ENCODE assay signal across 12 cellular contexts in the genomic region with DNA sequence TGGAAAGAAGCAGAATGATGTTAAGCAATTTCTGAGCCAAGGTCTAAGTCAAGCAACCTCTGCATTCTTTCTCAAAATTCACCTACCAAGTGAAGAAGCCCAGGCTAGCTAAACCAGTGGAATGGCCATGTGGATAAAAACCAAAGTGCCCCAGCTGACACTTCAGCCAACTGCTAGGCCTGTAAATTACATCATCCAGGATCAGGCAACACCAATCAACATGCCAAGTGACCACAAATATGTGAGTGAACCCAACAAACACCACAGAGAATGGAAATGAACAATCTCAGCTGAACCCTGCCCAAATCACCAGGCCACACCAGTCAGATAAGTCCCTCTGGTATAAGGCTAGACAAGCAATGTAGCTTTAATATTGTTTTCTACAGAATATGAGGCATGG. TPM values are rescaled to one million over a fixed set of nuclear protein-coding genes. Genes with fewer than 3 reads are reported as not detected.
A peak's percentile ranks its signal among the peaks of the same experiment; 100 is the strongest.
DNase-seq lines count a peak whose midpoint lies in the region; ATAC-seq, FAIRE-seq and TF ChIP-seq lines count a peak whose summit lies in the region.
"Had no signal": no experiment of that assay in that cellular context is flagged by ENCODE, and none has a peak within 500 bp of the region (broad histone marks: within the 10 kb centered on the region; RNA-seq: fewer than 3 reads in every experiment).

No MANE protein-coding gene starts in this region.

- no peaks in the 10 kb centered on the region for H3K27me3 ChIP-seq in astrocyte (ENCODE audit: insufficient read depth, low read length)
- H3K27me3 ChIP-seq: BLaER1, gastrocnemius medialis, vagina had no signal

- ATAC-seq in left ventricle myocardium superior = no peak
- ATAC-seq: gastrocnemius medialis had no signal

- peak; percentile 78 for FAIRE-seq in astrocyte (lab: Jason Lieb, UNC)

- no peaks in the 10 kb centered on the region for H3K79me2 ChIP-seq in astrocyte (ENCODE audit: insufficient read depth, low read length)

- DNase-seq in AG08395 (ENCODE audit: low spot score) (peak; percentile 94), HS-5 (ENCODE audit: low read depth) (peak; percentile 76), astrocyte (ENCODE audit: low read depth) (peak; percentile 94), iris pigment epithelial cell (ENCODE audit: low read depth) (peak; percentile 96), DMS 273 (lab: John Stamatoyannopoulos, UW; ENCODE audit: unreplicated experiment) (no peak), NCI-H1048 (lab: John Stamatoyannopoulos, UW) (no peak), left ventricle myocardium superior (no peak), NCI-H524 (lab: John Stamatoyannopoulos, UW) (no peak)
- DNase-seq: gastrocnemius medialis, H7 had no signal

- H3K4me2 ChIP-seq in astrocyte (ENCODE audit: low read length) = no peak overlapping the region
- H3K4me2 ChIP-seq: BLaER1 had no signal

- H3K27ac ChIP-seq in astrocyte (ENCODE audit: low read depth, low read length) = no peak overlapping the region
- H3K27ac ChIP-seq: BLaER1, gastrocnemius medialis, vagina had no signal

- peaks cover 1% of the 10 kb centered on the region for H3K9me3 Mint-ChIP-seq in astrocyte (ENCODE audit: unreplicated experiment)

- intact Hi-C loops in left ventricle myocardium superior (cut with micrococcal nuclease) = no loop called here

- H4K20me1 ChIP-seq in astrocyte (ENCODE audit: insufficient read depth, low read length) = no peaks in the 10 kb centered on the region
- H4K20me1 ChIP-seq: BLaER1 had no signal

- H3K36me3 Mint-ChIP-seq in astrocyte (ENCODE audit: low read depth, unreplicated experiment) = no peaks in the 10 kb centered on the region

- no peak overlapping the region for H3K4me3 ChIP-seq in astrocyte (ENCODE audit: insufficient read depth, low read depth, low read length)
- H3K4me3 ChIP-seq: BLaER1, gastrocnemius medialis, vagina had no signal

- peaks cover 26% of the 10 kb centered on the region for H3K4me1 Mint-ChIP-seq in astrocyte (ENCODE audit: low read depth, unreplicated experiment)

- no peak for TF ChIP-seq CTCF in astrocyte (IDR thresholded peaks at IDR 0.05; ENCODE audit: insufficient read depth, low read depth, low read length)

- H3K9me3 ChIP-seq in astrocyte (ENCODE audit: insufficient read depth, low read depth, low read length) = no peaks in the 10 kb centered on the region
- H3K9me3 ChIP-seq: BLaER1, gastrocnemius medialis, vagina had no signal

- H3K4me3 Mint-ChIP-seq in astrocyte (ENCODE audit: unreplicated experiment) = no peak overlapping the region

- H3K4me1 ChIP-seq in astrocyte (ENCODE audit: insufficient read depth, low read length) = peaks cover 14% of the 10 kb centered on the region
- H3K4me1 ChIP-seq: BLaER1, gastrocnemius medialis, vagina had no signal

- no peak overlapping the region for H3K9ac ChIP-seq in astrocyte (ENCODE audit: low read length)
- H3K9ac ChIP-seq: BLaER1 had no signal

- H3K36me3 ChIP-seq in astrocyte (ENCODE audit: insufficient read depth, low read length) = no peaks in the 10 kb centered on the region
- H3K36me3 ChIP-seq: BLaER1, gastrocnemius medialis, vagina had no signal

- peaks cover 9% of the 10 kb centered on the region for H3K27me3 Mint-ChIP-seq in astrocyte (ENCODE audit: low read depth, unreplicated experiment)

- H3K27ac Mint-ChIP-seq in astrocyte (ENCODE audit: unreplicated experiment) = peak overlapping the region; percentile 4

- no peak overlapping the region for H2AFZ ChIP-seq in astrocyte (ENCODE audit: low read depth, low read length)

RNA-seq across cellular contexts. Expression of a gene that starts 25.1 kb away (rescaled TPM):
- 47.9 and 50.2 TPM in 2 replicates for total RNA-seq in astrocyte
- 1.2 TPM for total RNA-seq in left ventricle myocardium superior

Comparison
In these comparisons a context has a peak if more than half of its experiments do, and no peak if none do; other contexts are left out.
1. DNase-seq: peak in AG08395 (single experiment), HS-5 (single experiment), astrocyte (single experiment) and iris pigment epithelial cell (single experiment); none in DMS 273 (single experiment), NCI-H1048 (single experiment), left ventricle myocardium superior (single experiment) and NCI-H524 (0 of 2).
2. RNA of a gene that starts 25.1 kb away (total RNA-seq): 47.9 to 50.2 TPM in astrocyte; 1.2 TPM in left ventricle myocardium superior (single experiment); every median in the first group is over 10 times any median in the second.